ENCODE assay signal across 12 cellular contexts in genomic region chr9:91727972-91728371, GRCh38.
"Had no signal": no experiment of that assay in that cellular context is flagged by ENCODE, and none has a peak within 500 bp of the region (broad histone marks: within the 10 kb centered on the region; RNA-seq: fewer than 3 reads in every experiment).

No MANE protein-coding gene starts in this region.

- FAIRE-seq: bronchial epithelial cell, kidney, small intestine had no signal

- H3K27ac ChIP-seq: coronary artery, right lobe of liver had no signal

- H3K9me3 ChIP-seq: heart right ventricle, prostate gland, right lobe of liver had no signal

- H3K27me3 ChIP-seq: heart right ventricle, right lobe of liver had no signal

- DNase-seq: activated CD4-positive, CD25-positive, alpha-beta regulatory T cell; cerebellar nuclear complex; kidney; natural killer cell; right lobe of liver; T-helper 17 cell had no signal

- H3K4me3 ChIP-seq: coronary artery, heart right ventricle, lung, prostate gland, right lobe of liver had no signal

- H3K36me3 ChIP-seq: prostate gland, right lobe of liver had no signal
